ENCODE assay signal across 24 cellular contexts in the genomic region with DNA sequence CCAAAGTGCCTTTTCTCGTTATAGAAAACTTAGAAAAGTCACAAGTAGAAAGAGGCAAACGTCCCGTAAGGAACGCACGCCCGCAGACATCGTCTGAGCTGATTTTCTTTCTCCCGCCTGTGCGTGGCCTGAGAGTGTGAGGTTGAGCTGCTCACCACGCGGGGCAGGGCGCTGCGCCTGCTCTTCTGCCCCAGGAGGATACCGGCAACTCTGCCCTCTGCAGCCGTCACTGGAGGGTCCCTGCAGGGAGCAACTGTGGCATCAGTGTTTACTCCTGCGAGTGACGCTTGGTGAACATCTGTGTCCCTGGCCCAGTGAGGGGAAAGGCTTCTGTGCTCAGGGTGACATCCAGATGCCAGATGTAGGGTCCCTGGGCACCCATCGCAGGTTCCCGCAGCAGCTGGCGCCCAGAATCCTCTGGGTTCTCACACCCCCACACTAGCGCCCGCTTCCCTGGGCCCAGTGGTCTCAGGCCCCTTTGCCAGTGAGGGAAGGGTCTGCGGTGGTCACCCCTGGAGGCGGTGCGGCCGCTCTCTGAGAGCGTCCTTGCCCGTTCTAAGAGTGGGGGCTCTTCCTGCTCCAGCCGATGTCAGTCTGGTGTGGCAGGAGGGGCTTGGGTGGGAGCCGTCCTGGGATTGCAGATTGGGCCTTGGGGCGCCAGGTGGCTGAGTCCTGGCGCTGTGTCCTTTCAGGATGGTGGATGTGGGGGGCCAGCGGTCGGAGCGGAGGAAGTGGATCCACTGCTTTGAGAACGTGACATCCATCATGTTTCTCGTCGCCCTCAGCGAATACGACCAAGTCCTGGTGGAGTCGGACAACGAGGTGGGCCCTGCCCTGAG. TPM values are rescaled to one million over a fixed set of nuclear protein-coding genes. Genes with fewer than 3 reads are reported as not detected.
DNase-seq lines count a peak whose midpoint lies in the region; ATAC-seq and TF ChIP-seq lines count a peak whose summit lies in the region.
"Had no signal": no experiment of that assay in that cellular context is flagged by ENCODE, and none has a peak within 500 bp of the region (broad histone marks: within the 10 kb centered on the region; RNA-seq: fewer than 3 reads in every experiment).

No MANE protein-coding gene starts in this region.

- TF ChIP-seq CTCF in H9 (conservative IDR thresholded peaks at IDR 0.05) (no peak), WTC11 (IDR thresholded peaks at IDR 0.05) (no peak), dorsolateral prefrontal cortex (IDR thresholded peaks at IDR 0.05 in 54 of 56, conservative IDR thresholded peaks at IDR 0.05 in 2 of 56; ENCODE audit: low read depth in 1 of 56, partially characterized antibody in 56 of 56) (no peak)

- H3K79me2 ChIP-seq in H9 (ENCODE audit: insufficient read depth, low read length): no peaks in the 10 kb centered on the region

- DNase-seq in left cardiac atrium: peak; percentile 14
- no peak for DNase-seq in Right ventricle myocardium superior
- no peak for DNase-seq in H9
- no peak for DNase-seq in WTC11 (ENCODE audit: low spot score)
- no peak for DNase-seq in substantia nigra (lab: John Stamatoyannopoulos, UW)
- no peak for DNase-seq in NCI-H2196 (lab: John Stamatoyannopoulos, UW; ENCODE audit: unreplicated experiment)
- DNase-seq in dorsolateral prefrontal cortex: no peak
- DNase-seq: CD4-positive, alpha-beta memory T cell; COR-L47; DMS53; HFFc6; NCI-H1092; NCI-H1417 treated with DMSO at 0.1 percent for 48 hours; NCI-H1694 treated with DMSO at 0.1 percent for 48 hours; NCI-H2081; NCI-H526; NCI-H82; RPMI8226; SIG-M5 had no signal

- CTCF ChIA-PET in WTC11 (lab: Charles Lee): interaction anchor here (1.3 to 2.1 kb wide), 4 partner anchors 10 to 45 kb away, joined by 4 to 15 read pairs (median 9); no protein-coding TSS in a partner anchor

- no peak overlapping the region for H3K23ac ChIP-seq in H9 (ENCODE audit: insufficient read length, low read depth, low read length)

- H2BK120ac ChIP-seq in H9 (ENCODE audit: low read depth, low read length, poor library complexity, severe bottlenecking): no peak overlapping the region

- H3K18ac ChIP-seq in H9 (ENCODE audit: insufficient read length, low read depth, low read length): no peak overlapping the region

- H3K27ac Mint-ChIP-seq in H9 (peak overlapping the region in 2 of 3 experiments; percentile 61; a peak in 3 of 7 replicates), WTC11 (0 out of 2 replicates have a peak overlapping the region, but pooled peaks have one; percentile 49)
- H3K27ac Mint-ChIP-seq: CD4-positive, alpha-beta memory T cell; GM23338; HFFc6; IgD-negative memory B cell had no signal

- POLR2A ChIA-PET in WTC11 (lab: Charles Lee): no interaction called here

- no peak overlapping the region for H3K4me2 ChIP-seq in H9 (ENCODE audit: insufficient read depth, insufficient read length, low read length)
- H3K4me2 ChIP-seq: GM23338 had no signal

- no peak overlapping the region for H4K5ac ChIP-seq in H9 (ENCODE audit: insufficient read length, low read depth, low read length)

- no peak overlapping the region for H3K56ac ChIP-seq in H9 (ENCODE audit: insufficient read length, low read depth, low read length)

- H3T11ph ChIP-seq in H9 (ENCODE audit: low read length): no peak overlapping the region

- no peak overlapping the region for H3K9ac ChIP-seq in H9 (ENCODE audit: extremely low read depth, insufficient read length, low read length)

- H3K4me3 ChIP-seq in dorsolateral prefrontal cortex: no peak overlapping the region
- H3K4me3 ChIP-seq: GM12878, GM23338, HAP-1, SK-N-MC had no signal

- no CpG with 5 or more reads among the region's 42 CpGs for WGBS in H9 (ENCODE audit: extremely low coverage, insufficient read length, low lambda C conversion rate)

- H2BK15ac ChIP-seq in H9 (ENCODE audit: low read depth, low read length): no peak overlapping the region

- H3K27me3 Mint-ChIP-seq in H9 (ENCODE audit: low read depth) (no peaks in the 10 kb centered on the region), WTC11 (ENCODE audit: low read depth) (no peaks in the 10 kb centered on the region)
- H3K27me3 Mint-ChIP-seq: CD4-positive, alpha-beta memory T cell; IgD-negative memory B cell had no signal

- H3K36me3 Mint-ChIP-seq in H9 (ENCODE audit: insufficient read depth in 1 of 3, low read depth in 3 of 3) (peaks cover 0 to 4% (median 0%) of the 10 kb centered on the region in 3 experiments; a peak in 2 of 7 replicates), WTC11 (no peaks in the 10 kb centered on the region)
- H3K36me3 Mint-ChIP-seq: CD4-positive, alpha-beta memory T cell; IgD-negative memory B cell had no signal

- H3K4me1 ChIP-seq in H9 (ENCODE audit: insufficient read depth, low read length): no peaks in the 10 kb centered on the region; the same call in 1 of the 2 replicates
- H3K4me1 ChIP-seq: HAP-1 had no signal

- H2AK5ac ChIP-seq in H9 (ENCODE audit: insufficient read length, low read length): no peak overlapping the region

- H3K79me1 ChIP-seq in H9 (ENCODE audit: insufficient read depth, low read depth, low read length, poor library complexity, severe bottlenecking): no peaks in the 10 kb centered on the region

- no peaks in the 10 kb centered on the region for H3K23me2 ChIP-seq in H9 (ENCODE audit: insufficient read length, low read depth, low read length, poor library complexity, severe bottlenecking)

- H2BK20ac ChIP-seq in H9 (ENCODE audit: low read depth, low read length, poor library complexity, severe bottlenecking): no peak overlapping the region

- H3K9me3 Mint-ChIP-seq in H9 (no peaks in the 10 kb centered on the region), WTC11 (no peaks in the 10 kb centered on the region)
- H3K9me3 Mint-ChIP-seq: CD4-positive, alpha-beta memory T cell; GM23338; HFFc6; IgD-negative memory B cell had no signal

- no peaks in the 10 kb centered on the region for H4K20me1 ChIP-seq in H9 (ENCODE audit: control insufficient read depth, insufficient read depth, insufficient read length)

- H4K8ac ChIP-seq in H9 (replicated peaks; ENCODE audit: insufficient read length, low read depth, low read length): no peak overlapping the region

- no peaks in the 10 kb centered on the region for H3K9me3 ChIP-seq in H9 (ENCODE audit: control insufficient read depth, low read depth, low read length)
- H3K9me3 ChIP-seq: HAP-1 had no signal

- peaks cover 2 to 5% of the 10 kb centered on the region in 2 experiments; a peak in 2 of 4 replicates for H3K4me1 Mint-ChIP-seq in H9
- no peaks in the 10 kb centered on the region for H3K4me1 Mint-ChIP-seq in WTC11
- H3K4me1 Mint-ChIP-seq: CD4-positive, alpha-beta memory T cell; GM23338; IgD-negative memory B cell had no signal

- no peak overlapping the region for H3K4ac ChIP-seq in H9 (ENCODE audit: low read depth, low read length)

- ATAC-seq in left cardiac atrium (no peak), Right ventricle myocardium superior (ENCODE audit: poor library complexity) (no peak), WTC11 (no peak)
- ATAC-seq: GM12878, GM23338 had no signal

- no peak overlapping the region; the same call in 1 of the 2 replicates for H3K14ac ChIP-seq in H9 (ENCODE audit: insufficient read depth, low read length)

- no peak overlapping the region for H3K27ac ChIP-seq in H9 (ENCODE audit: insufficient read length, low read depth, low read length)
- peak overlapping the region; percentile 35 for H3K27ac ChIP-seq in substantia nigra (ENCODE audit: low read depth, low read length, poor library complexity, severe bottlenecking)
- H3K27ac ChIP-seq in dorsolateral prefrontal cortex: peak overlapping the region in 5 of 59 donors; percentile 9 to 81 (median 61)
- H3K27ac ChIP-seq: SK-N-MC had no signal

- H2AFZ ChIP-seq in H9 (ENCODE audit: low read length): no peak overlapping the region
- H2AFZ ChIP-seq: GM23338 had no signal

- H2BK12ac ChIP-seq in H9 (ENCODE audit: insufficient read length, low read depth, low read length): no peak overlapping the region

- H3K27me3 ChIP-seq in H9 (ENCODE audit: insufficient read depth, low read length) (no peaks in the 10 kb centered on the region), dorsolateral prefrontal cortex (no peaks in the 10 kb centered on the region)

- H4K91ac ChIP-seq in H9 (ENCODE audit: insufficient read length, low read depth, low read length): no peak overlapping the region

- H3K4me3 Mint-ChIP-seq in H9 (no peak overlapping the region), WTC11 (no peak overlapping the region)
- H3K4me3 Mint-ChIP-seq: CD4-positive, alpha-beta memory T cell; GM23338; HFFc6; IgD-negative memory B cell had no signal

- no peak overlapping the region for H2BK5ac ChIP-seq in H9 (ENCODE audit: insufficient read length, low read length)

- intact Hi-C loops in left cardiac atrium (cut with DNase I): no loop called here
- intact Hi-C loops in Right ventricle myocardium superior (cut with DNase I): no loop called here
- intact Hi-C loops in dorsolateral prefrontal cortex (cut with DNase I): no loop called here

RNA-seq across cellular contexts. Expression of a gene that starts 17.4 kb away (rescaled TPM):
- total RNA-seq in left cardiac atrium (1 to 10 TPM; 4.3 to 6.1 TPM), Right ventricle myocardium superior (2.8 TPM), H9 (2021) (0.20 TPM in 1 of 2 replicates, not detected in the other), WTC11 (2021) (0.22 to 0.44 TPM (median 0.37 TPM) in 3 replicates), dorsolateral prefrontal cortex (10 to 100 TPM in 2 of 120 experiments, 1 to 10 TPM in 118; 2.3 to 11.9 (median 6.1) TPM)
- total RNA-seq: HFFc6 had no signal

RNA-seq across cellular contexts. Expression of a gene that starts 24.3 kb away (rescaled TPM):
- total RNA-seq in left cardiac atrium (10 to 100 TPM; 55.1 to 64.3 TPM), Right ventricle myocardium superior (61.3 TPM), H9 (2021) (23.1 and 24.0 TPM in 2 replicates), WTC11 (2021) (22.4 to 27.2 TPM (median 23.5 TPM) in 3 replicates), dorsolateral prefrontal cortex (100 to 1,000 TPM in 1 of 120 experiments, 10 to 100 TPM in 119; 48.7 to 103 (median 61.3) TPM)

RNA-seq across cellular contexts. Expression of a gene that starts 56.2 kb away (rescaled TPM):
- total RNA-seq in left cardiac atrium (100 to 1,000 TPM; 698 to 715 TPM), Right ventricle myocardium superior (760 TPM), H9 (2021) (218 and 221 TPM in 2 replicates), WTC11 (2021) (233 to 249 TPM (median 246 TPM) in 3 replicates), dorsolateral prefrontal cortex (100 to 1,000 TPM; 425 to 952 (median 709) TPM)
